36 cellular contexts compared by ENCODE assay signal in genomic region chr10:5319863-5320262, GRCh38. TPM values are rescaled to one million over a fixed set of nuclear protein-coding genes. Genes with fewer than 3 reads are reported as not detected.
"Had no signal": no experiment of that assay in that cellular context is flagged by ENCODE, and none has a peak within 500 bp of the region (broad histone marks: within the 10 kb centered on the region; RNA-seq: fewer than 3 reads in every experiment).

No MANE protein-coding gene starts in this region.

- H3K9me3 ChIP-seq: lower lobe of right lung, neutrophil, right atrium auricular region, right lobe of liver, tibial nerve, uterus had no signal

- FAIRE-seq: keratinocyte had no signal

- H3K4me1 ChIP-seq: left lung, lower lobe of right lung, neural progenitor cell, parathyroid adenoma, right atrium auricular region, right lobe of liver, tibial nerve, uterus had no signal

- ATAC-seq: left cardiac atrium; left lung; lower lobe of right lung; right lobe of liver; stimulated activated memory B cell treated with anti-CD40 and anti-IgM and Interleukin-4, amounts not matched to agents 10 μg/mL and 1 μg/mL and 100 μg/mL, for 72 hours; stimulated activated naive CD8-positive, alpha-beta T cell treated with anti-CD3 and anti-CD28 coated beads, Interleukin-15, amount 100 ng/mL, for 72 hours had no signal

- H3K4me1 Mint-ChIP-seq: stimulated activated memory B cell treated with anti-CD40 and anti-IgM and Interleukin-4, amounts not matched to agents 10 μg/mL and 1 μg/mL and 100 μg/mL, for 72 hours had no signal

- H3K27ac ChIP-seq: hepatocyte, left lung, lower lobe of right lung, neural progenitor cell, neutrophil, parathyroid adenoma, right atrium auricular region, right lobe of liver, tibial nerve, uterus had no signal

- H3K4me2 ChIP-seq: hepatocyte, neural progenitor cell, smooth muscle cell had no signal

- H3K36me3 Mint-ChIP-seq: naive B cell; neural progenitor cell; stimulated activated memory B cell treated with anti-CD40 and anti-IgM and Interleukin-4, amounts not matched to agents 10 μg/mL and 1 μg/mL and 100 μg/mL, for 72 hours; type B pancreatic cell had no signal

- H3K4me3 ChIP-seq: hepatocyte, left lung, lower lobe of right lung, neural progenitor cell, right atrium auricular region, right lobe of liver, smooth muscle cell, tibial nerve, uterus had no signal

- H3K4me3 Mint-ChIP-seq: naive B cell; nephron progenitor cell; neural progenitor cell; stimulated activated memory B cell treated with anti-CD40 and anti-IgM and Interleukin-4, amounts not matched to agents 10 μg/mL and 1 μg/mL and 100 μg/mL, for 72 hours; stimulated activated naive CD8-positive, alpha-beta T cell treated with anti-CD3 and anti-CD28 coated beads, Interleukin-15, amount 100 ng/mL, for 72 hours; type B pancreatic cell had no signal

- H3K27me3 Mint-ChIP-seq: stimulated activated naive CD8-positive, alpha-beta T cell treated with anti-CD3 and anti-CD28 coated beads, Interleukin-15, amount 100 ng/mL, for 72 hours had no signal

- H3K27ac Mint-ChIP-seq: nephron progenitor cell; neural progenitor cell; progenitor cell of endocrine pancreas; stimulated activated memory B cell treated with anti-CD40 and anti-IgM and Interleukin-4, amounts not matched to agents 10 μg/mL and 1 μg/mL and 100 μg/mL, for 72 hours; type B pancreatic cell had no signal

- DNase-seq: kidney glomerular epithelial cell; left cardiac atrium; left lung; lower lobe of right lung; mammary epithelial cell; mesenchymal stem cell; naive B cell; nephron progenitor cell; occipital lobe; right lobe of liver; stimulated activated CD4-positive, alpha-beta T cell treated with anti-CD3 and anti-CD28 coated beads, Interleukin-1b, Interleukin-23, amount 100 ng/mL, for 48 hours; stimulated activated CD4-positive, alpha-beta T cell treated with anti-CD3 and anti-CD28 coated beads, Interleukin-2, amount 100 ng/mL, for 48 hours; stimulated activated CD4-positive, alpha-beta T cell treated with anti-CD3 and anti-CD28 coated beads, Interleukin-4, amount 100 ng/mL, for 4 hours; stimulated activated CD8-positive, alpha-beta memory T cell treated with anti-CD3 and anti-CD28 coated beads, Interleukin-4, amount 100 ng/mL, for 48 hours; stimulated activated naive CD4-positive, alpha-beta T cell treated with Interleukin-2 at 50 U/mL for 16 hours; stimulated activated naive CD8-positive, alpha-beta T cell treated with anti-CD3 and anti-CD28 coated beads, Interleukin-15, amount 100 ng/mL, for 72 hours; substantia nigra; uterus had no signal

- H3K9me3 Mint-ChIP-seq: stimulated activated naive CD8-positive, alpha-beta T cell treated with anti-CD3 and anti-CD28 coated beads, Interleukin-15, amount 100 ng/mL, for 72 hours had no signal

RNA-seq across cellular contexts. Expression of gene UCN3, which starts 44.9 kb away (rescaled TPM):
- total RNA-seq: hepatocyte, left cardiac atrium, mammary epithelial cell, occipital lobe, osteocyte, pulmonary artery endothelial cell, renal cortical epithelial cell, right atrium auricular region, right lobe of liver, skeletal muscle tissue, smooth muscle cell, temporal lobe, tibial nerve, ureter, uterus had no signal
- polyA plus RNA-seq: hepatocyte, keratinocyte, liver, mammary epithelial cell, smooth muscle cell had no signal
